In genomic region chr1:31421404-31422040, GRCh38 we compare ENCODE assay signal across 1 cellular context.
A peak's percentile ranks its signal among the peaks of the same experiment; 100 is the strongest.
TF ChIP-seq lines count a peak whose summit lies in the region.

No MANE protein-coding gene starts in this region.

TF ChIP-seq in K562, 482 proteins besides CTCF, POLR2A, EP300 and RAD21 (continued from another document):
- peak; percentile 33 for TF ChIP-seq CTCFL (IDR thresholded peaks at IDR 0.05; ENCODE audit: borderline replicate concordance, insufficient read depth, low read depth, low read length, poor library complexity, severe bottlenecking)
- TF ChIP-seq SMC3 (conservative IDR thresholded peaks at IDR 0.05; ENCODE audit: insufficient read depth, low read depth, low read length): 0 out of 2 replicates have a peak, but pooled peaks have one; percentile 9
